31 cellular contexts compared by ENCODE assay signal in genomic region chr20:35650632-35651031, GRCh38. TPM values are rescaled to one million over a fixed set of nuclear protein-coding genes. Genes with fewer than 3 reads are reported as not detected.
A peak's percentile ranks its signal among the peaks of the same experiment; 100 is the strongest.
DNase-seq lines count a peak whose midpoint lies in the region; ATAC-seq, FAIRE-seq and TF ChIP-seq lines count a peak whose summit lies in the region.
"Had no signal": no experiment of that assay in that cellular context is flagged by ENCODE, and none has a peak within 500 bp of the region (broad histone marks: within the 10 kb centered on the region; RNA-seq: fewer than 3 reads in every experiment).

No MANE protein-coding gene starts in this region.

- no peak overlapping the region for H3K4me3 ChIP-seq in K562
- no peak overlapping the region for H3K4me3 ChIP-seq in psoas muscle
- H3K4me3 ChIP-seq: HAP-1, transverse colon had no signal

- H3K4me1 ChIP-seq in K562 (replicated peaks in 1 of 2; ENCODE audit: control insufficient read depth in 2 of 2, insufficient read depth in 2 of 2, low read length in 2 of 2) (no peaks in the 10 kb centered on the region; a peak in 1 of 5 replicates), psoas muscle (peaks cover 41% of the 10 kb centered on the region)
- H3K4me1 ChIP-seq: BE2C, Caco-2 had no signal

- no peak overlapping the region for H2AFZ ChIP-seq in K562 (ENCODE audit: low read depth, low read length)

- no peak overlapping the region for H3K9ac ChIP-seq in K562 (ENCODE audit: insufficient read depth in 1 of 2, low read depth in 2 of 2, low read length in 2 of 2)

- H3K27me3 ChIP-seq in K562 (ENCODE audit: control insufficient read depth in 2 of 2, insufficient read depth in 2 of 2, low read length in 2 of 2) (no peaks in the 10 kb centered on the region), psoas muscle (ENCODE audit: insufficient read depth in 3 of 3, low read length in 2 of 3) (no peaks in the 10 kb centered on the region)
- H3K27me3 ChIP-seq: BE2C, transverse colon had no signal

- H3K9me3 Mint-ChIP-seq in activated naive CD4-positive, alpha-beta T cell treated with anti-CD3 and anti-CD28 coated beads, Interleukin-2, amount 50 U/mL, for 24 hours: no peaks in the 10 kb centered on the region
- H3K9me3 Mint-ChIP-seq in activated naive CD4-positive, alpha-beta T cell treated with anti-CD3 and anti-CD28 coated beads for 36 hours: no peaks in the 10 kb centered on the region
- H3K9me3 Mint-ChIP-seq in T-helper 2 cell treated with Interferon-gamma antibody and Interleukin-4, amounts not matched to agents 5 μg/mL and 100 μg/mL, for 36 hours: no peaks in the 10 kb centered on the region
- H3K9me3 Mint-ChIP-seq: activated CD4-positive, alpha-beta T cell treated with anti-CD3 and anti-CD28 coated beads, Interleukin-2, amount 10 ng/mL, durations not matched to agents 7 days and 5 days; activated naive CD8-positive, alpha-beta T cell treated with anti-CD3 and anti-CD28 coated beads, Interleukin-2, amount 10 ng/mL, durations not matched to agents 7 days and 5 days; dendritic cell treated with granulocyte-macrophage colony-stimulating factor and Interleukin-4, amounts not matched to agents 40 ng/mL and 50 ng/mL, for 4 days; endodermal cell had no signal

- H3K36me3 Mint-ChIP-seq in activated naive CD4-positive, alpha-beta T cell treated with anti-CD3 and anti-CD28 coated beads, Interleukin-2, amount 50 U/mL, for 24 hours: peaks cover 18% of the 10 kb centered on the region
- peaks cover 15% of the 10 kb centered on the region for H3K36me3 Mint-ChIP-seq in activated naive CD4-positive, alpha-beta T cell treated with anti-CD3 and anti-CD28 coated beads for 36 hours (ENCODE audit: low read depth)
- H3K36me3 Mint-ChIP-seq in T-helper 2 cell treated with Interferon-gamma antibody and Interleukin-4, amounts not matched to agents 5 μg/mL and 100 μg/mL, for 36 hours (ENCODE audit: low read depth): peaks cover 31% of the 10 kb centered on the region

- POLR2A ChIA-PET in K562 (lab: Yijun Ruan, JAX): no interaction called here

- no peak for TF ChIP-seq RAD21 in K562 (CRISPR knock-in tag; conservative IDR thresholded peaks at IDR 0.05 in 1 of 2, IDR thresholded peaks at IDR 0.05 in 1 of 2)

- peaks cover 65% of the 10 kb centered on the region for H3K36me3 ChIP-seq in K562 (ENCODE audit: control insufficient read depth, insufficient read depth, low read length)
- peaks cover 4 to 38% of the 10 kb centered on the region in 2 donors for H3K36me3 ChIP-seq in psoas muscle (ENCODE audit: insufficient read depth in 1 of 2, low read depth in 1 of 2)

- no peaks in the 10 kb centered on the region for H3K27me3 Mint-ChIP-seq in activated naive CD4-positive, alpha-beta T cell treated with anti-CD3 and anti-CD28 coated beads, Interleukin-2, amount 50 U/mL, for 24 hours
- no peaks in the 10 kb centered on the region for H3K27me3 Mint-ChIP-seq in activated naive CD4-positive, alpha-beta T cell treated with anti-CD3 and anti-CD28 coated beads for 36 hours (ENCODE audit: low read depth)
- no peaks in the 10 kb centered on the region for H3K27me3 Mint-ChIP-seq in T-helper 2 cell treated with Interferon-gamma antibody and Interleukin-4, amounts not matched to agents 5 μg/mL and 100 μg/mL, for 36 hours (ENCODE audit: low read depth)
- H3K27me3 Mint-ChIP-seq: activated CD4-positive, alpha-beta T cell treated with anti-CD3 and anti-CD28 coated beads, Interleukin-2, amount 10 ng/mL, durations not matched to agents 7 days and 5 days; activated naive CD8-positive, alpha-beta T cell treated with anti-CD3 and anti-CD28 coated beads, Interleukin-2, amount 10 ng/mL, durations not matched to agents 7 days and 5 days; dendritic cell treated with granulocyte-macrophage colony-stimulating factor and Interleukin-4, amounts not matched to agents 40 ng/mL and 50 ng/mL, for 4 days had no signal

- TF ChIP-seq EP300 in K562 (IDR thresholded peaks at IDR 0.05; ENCODE audit: low read length): no peak

- peak overlapping the region; percentile 4 for H3K27ac Mint-ChIP-seq in activated naive CD4-positive, alpha-beta T cell treated with anti-CD3 and anti-CD28 coated beads, Interleukin-2, amount 50 U/mL, for 24 hours
- H3K27ac Mint-ChIP-seq in activated naive CD4-positive, alpha-beta T cell treated with anti-CD3 and anti-CD28 coated beads for 36 hours: no peak overlapping the region
- H3K27ac Mint-ChIP-seq in T-helper 2 cell treated with Interferon-gamma antibody and Interleukin-4, amounts not matched to agents 5 μg/mL and 100 μg/mL, for 36 hours: no peak overlapping the region
- H3K27ac Mint-ChIP-seq: activated CD4-positive, alpha-beta T cell treated with anti-CD3 and anti-CD28 coated beads, Interleukin-2, amount 10 ng/mL, durations not matched to agents 7 days and 5 days; activated naive CD8-positive, alpha-beta T cell treated with anti-CD3 and anti-CD28 coated beads, Interleukin-2, amount 10 ng/mL, durations not matched to agents 7 days and 5 days; dendritic cell treated with granulocyte-macrophage colony-stimulating factor and Interleukin-4, amounts not matched to agents 40 ng/mL and 50 ng/mL, for 4 days; endodermal cell had no signal

- intact Hi-C loops in activated naive CD4-positive, alpha-beta T cell treated with anti-CD3 and anti-CD28 coated beads for 36 hours (cut with micrococcal nuclease): no loop called here
- intact Hi-C loops in K562 (cut with micrococcal nuclease): no loop called here
- intact Hi-C loops in psoas muscle (cut with DNase I): loop anchor here in 1 of 2 donors (10.0 kb wide), 1 partner anchor 64 kb away; no protein-coding TSS in a partner anchor

- H3K9me1 ChIP-seq in K562 (ENCODE audit: control insufficient read depth, insufficient read depth, low read length): no peaks in the 10 kb centered on the region

- peaks cover 60% of the 10 kb centered on the region for H3K4me1 Mint-ChIP-seq in activated naive CD4-positive, alpha-beta T cell treated with anti-CD3 and anti-CD28 coated beads, Interleukin-2, amount 50 U/mL, for 24 hours
- H3K4me1 Mint-ChIP-seq in activated naive CD4-positive, alpha-beta T cell treated with anti-CD3 and anti-CD28 coated beads for 36 hours (ENCODE audit: low read depth): peaks cover 58% of the 10 kb centered on the region
- H3K4me1 Mint-ChIP-seq in T-helper 2 cell treated with Interferon-gamma antibody and Interleukin-4, amounts not matched to agents 5 μg/mL and 100 μg/mL, for 36 hours (ENCODE audit: low read depth): peaks cover 11% of the 10 kb centered on the region

- no peak overlapping the region for H3K4me3 Mint-ChIP-seq in activated naive CD4-positive, alpha-beta T cell treated with anti-CD3 and anti-CD28 coated beads, Interleukin-2, amount 50 U/mL, for 24 hours
- H3K4me3 Mint-ChIP-seq in activated naive CD4-positive, alpha-beta T cell treated with anti-CD3 and anti-CD28 coated beads for 36 hours: no peak overlapping the region
- H3K4me3 Mint-ChIP-seq in T-helper 2 cell treated with Interferon-gamma antibody and Interleukin-4, amounts not matched to agents 5 μg/mL and 100 μg/mL, for 36 hours: no peak overlapping the region
- H3K4me3 Mint-ChIP-seq: activated CD4-positive, alpha-beta T cell treated with anti-CD3 and anti-CD28 coated beads, Interleukin-2, amount 10 ng/mL, durations not matched to agents 7 days and 5 days; activated naive CD8-positive, alpha-beta T cell treated with anti-CD3 and anti-CD28 coated beads, Interleukin-2, amount 10 ng/mL, durations not matched to agents 7 days and 5 days; dendritic cell treated with granulocyte-macrophage colony-stimulating factor and Interleukin-4, amounts not matched to agents 40 ng/mL and 50 ng/mL, for 4 days; endodermal cell had no signal

- 40% methylated on average over 3 of the region's 3 CpGs for WGBS in K562 (ENCODE audit: insufficient coverage, low coverage, missing lambda C conversion rate)
- 80 to 84% (median 80%) methylated on average over 3 of the region's 3 CpGs for WGBS in psoas muscle, 3 donors

- in situ Hi-C loops in K562 (cut with MboI): no loop called here

- TF ChIP-seq CTCF in K562 (IDR thresholded peaks at IDR 0.05 in 2 of 3, conservative IDR thresholded peaks at IDR 0.05 in 1 of 3; ENCODE audit: insufficient read depth in 2 of 3, low read depth in 1 of 3, low read length in 3 of 3) (no peak), psoas muscle (IDR thresholded peaks at IDR 0.05) (no peak)

- peak; percentile 22 for TF ChIP-seq POLR2A in GM18505 (IDR thresholded peaks at IDR 0.05; ENCODE audit: borderline replicate concordance, extremely low read depth, insufficient read depth, insufficient read length)
- TF ChIP-seq POLR2A in K562 (conservative IDR thresholded peaks at IDR 0.05): no peak

- no peak overlapping the region for H3K4me2 ChIP-seq in K562 (ENCODE audit: insufficient read depth, low read length)

- H3K79me2 ChIP-seq in K562 (ENCODE audit: control insufficient read depth, insufficient read depth, low read length): peaks cover 88% of the 10 kb centered on the region

- CTCF ChIA-PET in activated naive CD4-positive, alpha-beta T cell treated with anti-CD3 and anti-CD28 coated beads for 36 hours (lab: Charles Lee): no interaction called here
- CTCF ChIA-PET in K562 (lab: Yijun Ruan, JAX; ENCODE audit: low intra/inter-chr PET ratio): no interaction called here

- H3K9me3 ChIP-seq in K562 (replicated peaks; ENCODE audit: control insufficient read depth, insufficient read depth, low read depth, low read length) (no peaks in the 10 kb centered on the region), psoas muscle (no peaks in the 10 kb centered on the region)
- H3K9me3 ChIP-seq: BE2C, Caco-2, HAP-1, transverse colon had no signal

- no TSS peak for BruUV-seq in K562 (replicated peaks; lab: Mats Ljungman, UMichigan)

- H4K20me1 ChIP-seq in K562 (replicated peaks; ENCODE audit: control insufficient read depth, insufficient read depth, low read length): peaks cover 18% of the 10 kb centered on the region; the same call in 1 of the 2 replicates

- no peak overlapping the region for H3K27ac ChIP-seq in K562 (ENCODE audit: extremely low read depth, low read depth, low read length)
- H3K27ac ChIP-seq in psoas muscle: peak overlapping the region; percentile 8

- ATAC-seq in GM18505 (IDR thresholded peaks at IDR 0.05; ENCODE audit: unreplicated experiment) (no peak), K562 (no peak), psoas muscle (peak in 2 of 4 donors; percentile 46 to 53)
- ATAC-seq: left lobe of liver, sciatic nerve had no signal

- no peak for DNase-seq in activated naive CD4-positive, alpha-beta T cell treated with anti-CD3 and anti-CD28 coated beads for 36 hours
- DNase-seq in K562 (ENCODE audit: extremely low read depth in 1 of 4, low spot score in 3 of 4) (no peak), psoas muscle (no peak), retina (no peak)
- DNase-seq in stimulated activated CD8-positive, alpha-beta memory T cell treated with anti-CD3 and anti-CD28 coated beads, Interleukin-4, amount 100 ng/mL, for 48 hours: no peak
- DNase-seq in T-helper 2 cell treated with Interferon-gamma antibody and Interleukin-4, amounts not matched to agents 5 μg/mL and 100 μg/mL, for 36 hours (ENCODE audit: low spot score): no peak
- DNase-seq: ACHN; activated CD4-positive, alpha-beta T cell treated with anti-CD3 and anti-CD28 coated beads, Interleukin-2, amount 10 ng/mL, durations not matched to agents 7 days and 5 days; activated CD8-positive, alpha-beta memory T cell treated with anti-CD3 and anti-CD28 coated beads, Interleukin-2, amount 50 U/mL, for 48 hours; activated naive CD8-positive, alpha-beta T cell treated with anti-CD3 and anti-CD28 coated beads, Interleukin-2, amount 10 ng/mL, durations not matched to agents 7 days and 5 days; BE2C; Caco-2; central memory CD4-positive, alpha-beta T cell; endodermal cell; glutamatergic neuron; IMR-90; mesenchymal stem cell; MV-4-11; NCI-H1436; NCI-H2081; NCI-H226; NCI-H748 treated with DMSO at 0.1 percent for 48 hours; SHP77 treated with DMSO at 0.1 percent for 48 hours; stimulated activated CD4-positive, alpha-beta T cell treated with anti-CD3 and anti-CD28 coated beads, Interleukin-4, amount 100 ng/mL, for 1 hour; transverse colon had no signal

- no peak for FAIRE-seq in K562 (lab: Jason Lieb, UNC)

RNA-seq across cellular contexts. Expression of gene CPNE1, which starts 14.1 kb away (rescaled TPM):
- 100 to 1,000 TPM; 261 to 281 TPM for total RNA-seq in activated naive CD4-positive, alpha-beta T cell treated with anti-CD3 and anti-CD28 coated beads for 36 hours
- 182 and 323 TPM in 2 replicates for total RNA-seq in K562 (2011; cell fraction: chromatin; rRNA removed; ENCODE audit: low replicate concordance)
- 205 and 207 TPM in 2 replicates for total RNA-seq in K562 (2011; cell fraction: nucleolus; rRNA removed)
- total RNA-seq in K562 (2011; cell fraction: nucleoplasm; rRNA removed): 200 and 207 TPM in 2 replicates
- total RNA-seq in K562 (2014; rRNA removed): 54.4 and 83.8 TPM in 2 replicates
- 39.7 and 42.2 TPM in 2 replicates for total RNA-seq in K562 (2014; rRNA removed; fragmentation: Illumina TruSeq; extraction: Trizol)
- 41.9 and 42.1 TPM in 2 replicates for total RNA-seq in K562 (2015; rRNA removed; fragmentation: Illumina TruSeq; extraction: Trizol)
- 102 and 105 TPM in 2 replicates for total RNA-seq in K562 (2021)
- 72.9 and 80.0 TPM in 2 replicates for polyA plus RNA-seq in K562 (2011; rRNA removed)
- 124 and 164 TPM in 2 replicates for polyA plus RNA-seq in K562 (2011; cell fraction: cytosol; rRNA removed)
- 322 and 336 TPM in 2 replicates for polyA plus RNA-seq in K562 (2011; cell fraction: nucleus; rRNA removed)
- polyA plus RNA-seq in K562 (2012): 98.9 and 128 TPM in 2 replicates
- polyA plus RNA-seq in K562 (2014; fragmentation: Illumina TruSeq; extraction: Trizol): 68.6 and 69.8 TPM in 2 replicates
- 10 to 100 TPM; 45.5 to 56.0 TPM for polyA plus RNA-seq in K562 (2014; fragmentation: Nextera tagmentation; extraction: Ambion mirVana)
- 56.0 and 65.2 TPM in 2 replicates for polyA plus RNA-seq in K562 (2014; rRNA removed)
- polyA minus RNA-seq in K562 (2011; rRNA and poly(A)+ RNA removed): 46.6 and 66.8 TPM in 2 replicates
- 46.7 and 82.3 TPM in 2 replicates for polyA minus RNA-seq in K562 (2011; cell fraction: cytosol; rRNA and poly(A)+ RNA removed)
- 66.4 and 92.3 TPM in 2 replicates for polyA minus RNA-seq in K562 (2011; cell fraction: nucleus; rRNA and poly(A)+ RNA removed)
- total RNA-seq in psoas muscle: 10 to 100 TPM; 55.9 to 75.4 (median 67.1) TPM
- 10 to 100 TPM; 59.5 to 62.1 (median 61.6) TPM for polyA plus RNA-seq in psoas muscle

RNA-seq across cellular contexts. Expression of gene RBM12, which starts 14.1 kb away (rescaled TPM):
- total RNA-seq in activated naive CD4-positive, alpha-beta T cell treated with anti-CD3 and anti-CD28 coated beads for 36 hours: 100 to 1,000 TPM; 106 to 110 TPM
- 81.9 and 147 TPM in 2 replicates for total RNA-seq in K562 (2011; cell fraction: chromatin; rRNA removed; ENCODE audit: low replicate concordance)
- total RNA-seq in K562 (2011; cell fraction: nucleolus; rRNA removed): 22.5 and 28.8 TPM in 2 replicates
- total RNA-seq in K562 (2011; cell fraction: nucleoplasm; rRNA removed): 55.1 and 69.2 TPM in 2 replicates
- 33.9 and 40.8 TPM in 2 replicates for total RNA-seq in K562 (2014; rRNA removed)
- total RNA-seq in K562 (2014; rRNA removed; fragmentation: Illumina TruSeq; extraction: Trizol): 73.3 and 78.7 TPM in 2 replicates
- 76.5 and 76.8 TPM in 2 replicates for total RNA-seq in K562 (2015; rRNA removed; fragmentation: Illumina TruSeq; extraction: Trizol)
- 120 TPM in 2 replicates for total RNA-seq in K562 (2021)
- polyA plus RNA-seq in K562 (2011; rRNA removed): 123 and 144 TPM in 2 replicates
- polyA plus RNA-seq in K562 (2011; cell fraction: cytosol; rRNA removed): 165 and 176 TPM in 2 replicates
- 127 and 133 TPM in 2 replicates for polyA plus RNA-seq in K562 (2011; cell fraction: nucleus; rRNA removed)
- polyA plus RNA-seq in K562 (2012): 53.2 and 59.8 TPM in 2 replicates
- polyA plus RNA-seq in K562 (2014; fragmentation: Illumina TruSeq; extraction: Trizol): 133 and 162 TPM in 2 replicates
- polyA plus RNA-seq in K562 (2014; fragmentation: Nextera tagmentation; extraction: Ambion mirVana): 1 to 10 TPM; 5.0 to 10.0 TPM
- polyA plus RNA-seq in K562 (2014; rRNA removed): 49.1 and 57.9 TPM in 2 replicates
- polyA minus RNA-seq in K562 (2011; rRNA and poly(A)+ RNA removed): 309 and 312 TPM in 2 replicates
- polyA minus RNA-seq in K562 (2011; cell fraction: cytosol; rRNA and poly(A)+ RNA removed): 61.7 and 71.5 TPM in 2 replicates
- polyA minus RNA-seq in K562 (2011; cell fraction: nucleus; rRNA and poly(A)+ RNA removed): 23.6 and 40.4 TPM in 2 replicates
- 10 to 100 TPM; 20.8 to 61.5 (median 45.5) TPM for total RNA-seq in psoas muscle
- polyA plus RNA-seq in psoas muscle: 10 to 100 TPM in 1 of 3 donors, 1 to 10 TPM in 2; 5.3 to 22.5 (median 8.8) TPM

RNA-seq across cellular contexts. Expression of gene SPAG4, which starts 35.0 kb away (rescaled TPM):
- total RNA-seq in activated naive CD4-positive, alpha-beta T cell treated with anti-CD3 and anti-CD28 coated beads for 36 hours: 1 to 10 TPM; 2.9 to 3.6 TPM
- total RNA-seq in K562 (2011; cell fraction: chromatin; rRNA removed; ENCODE audit: low replicate concordance): 15.2 and 38.2 TPM in 2 replicates
- 39.1 and 46.2 TPM in 2 replicates for total RNA-seq in K562 (2011; cell fraction: nucleolus; rRNA removed)
- total RNA-seq in K562 (2011; cell fraction: nucleoplasm; rRNA removed): 21.6 and 29.9 TPM in 2 replicates
- 5.3 and 6.4 TPM in 2 replicates for total RNA-seq in K562 (2014; rRNA removed)
- 2.0 and 2.8 TPM in 2 replicates for total RNA-seq in K562 (2014; rRNA removed; fragmentation: Illumina TruSeq; extraction: Trizol)
- total RNA-seq in K562 (2015; rRNA removed; fragmentation: Illumina TruSeq; extraction: Trizol): 1.5 and 3.4 TPM in 2 replicates
- total RNA-seq in K562 (2021): 7.2 and 9.6 TPM in 2 replicates
- polyA plus RNA-seq in K562 (2011; rRNA removed): 11.4 and 12.2 TPM in 2 replicates
- 16.4 and 27.9 TPM in 2 replicates for polyA plus RNA-seq in K562 (2011; cell fraction: cytosol; rRNA removed)
- polyA plus RNA-seq in K562 (2011; cell fraction: nucleus; rRNA removed): 79.8 and 97.3 TPM in 2 replicates
- polyA plus RNA-seq in K562 (2012): 9.4 and 16.3 TPM in 2 replicates
- 3.0 and 3.6 TPM in 2 replicates for polyA plus RNA-seq in K562 (2014; fragmentation: Illumina TruSeq; extraction: Trizol)
- polyA plus RNA-seq in K562 (2014; fragmentation: Nextera tagmentation; extraction: Ambion mirVana): 1 to 10 TPM; 1.6 to 4.6 TPM
- polyA plus RNA-seq in K562 (2014; rRNA removed): 6.8 and 8.4 TPM in 2 replicates
- 1.6 and 3.6 TPM in 2 replicates for polyA minus RNA-seq in K562 (2011; rRNA and poly(A)+ RNA removed)
- 4.5 and 7.3 TPM in 2 replicates for polyA minus RNA-seq in K562 (2011; cell fraction: cytosol; rRNA and poly(A)+ RNA removed)
- 11.2 and 12.4 TPM in 2 replicates for polyA minus RNA-seq in K562 (2011; cell fraction: nucleus; rRNA and poly(A)+ RNA removed)
- total RNA-seq in psoas muscle: 1 to 10 TPM; 1.1 to 2.1 (median 1.4) TPM
- 1 to 10 TPM in 1 of 3 donors, under 1 TPM in 2; 0.49 to 1.1 (median 0.61) TPM for polyA plus RNA-seq in psoas muscle

RNA-seq across cellular contexts. Expression of gene NFS1, which starts 48.5 kb away (rescaled TPM):
- total RNA-seq in activated naive CD4-positive, alpha-beta T cell treated with anti-CD3 and anti-CD28 coated beads for 36 hours: 10 to 100 TPM; 33.6 to 38.1 TPM
- 52.4 and 75.5 TPM in 2 replicates for total RNA-seq in K562 (2011; cell fraction: chromatin; rRNA removed; ENCODE audit: low replicate concordance)
- 59.4 and 63.0 TPM in 2 replicates for total RNA-seq in K562 (2011; cell fraction: nucleolus; rRNA removed)
- 55.7 and 62.0 TPM in 2 replicates for total RNA-seq in K562 (2011; cell fraction: nucleoplasm; rRNA removed)
- 45.0 and 59.4 TPM in 2 replicates for total RNA-seq in K562 (2014; rRNA removed)
- total RNA-seq in K562 (2014; rRNA removed; fragmentation: Illumina TruSeq; extraction: Trizol): 41.0 and 41.8 TPM in 2 replicates
- total RNA-seq in K562 (2015; rRNA removed; fragmentation: Illumina TruSeq; extraction: Trizol): 34.1 and 34.7 TPM in 2 replicates
- 47.1 and 52.5 TPM in 2 replicates for total RNA-seq in K562 (2021)
- polyA plus RNA-seq in K562 (2011; rRNA removed): 72.2 and 76.3 TPM in 2 replicates
- polyA plus RNA-seq in K562 (2011; cell fraction: cytosol; rRNA removed): 84.5 and 124 TPM in 2 replicates
- polyA plus RNA-seq in K562 (2011; cell fraction: nucleus; rRNA removed): 63.6 and 64.2 TPM in 2 replicates
- polyA plus RNA-seq in K562 (2012): 27.4 and 33.4 TPM in 2 replicates
- 48.0 and 51.9 TPM in 2 replicates for polyA plus RNA-seq in K562 (2014; fragmentation: Illumina TruSeq; extraction: Trizol)
- polyA plus RNA-seq in K562 (2014; fragmentation: Nextera tagmentation; extraction: Ambion mirVana): 10 to 100 TPM; 11.5 to 13.9 TPM
- 84.8 and 94.6 TPM in 2 replicates for polyA plus RNA-seq in K562 (2014; rRNA removed)
- polyA minus RNA-seq in K562 (2011; rRNA and poly(A)+ RNA removed): 45.8 and 53.4 TPM in 2 replicates
- 19.5 and 21.2 TPM in 2 replicates for polyA minus RNA-seq in K562 (2011; cell fraction: cytosol; rRNA and poly(A)+ RNA removed)
- polyA minus RNA-seq in K562 (2011; cell fraction: nucleus; rRNA and poly(A)+ RNA removed): 21.2 and 21.4 TPM in 2 replicates
- 10 to 100 TPM; 23.6 to 45.0 (median 40.3) TPM for total RNA-seq in psoas muscle
- polyA plus RNA-seq in psoas muscle: 10 to 100 TPM; 19.8 to 35.2 (median 26.1) TPM

RNA-seq across cellular contexts. Expression of gene ROMO1, which starts 48.6 kb away (rescaled TPM):
- total RNA-seq in activated naive CD4-positive, alpha-beta T cell treated with anti-CD3 and anti-CD28 coated beads for 36 hours: 100 to 1,000 TPM; 120 to 134 TPM
- 8.1 and 30.8 TPM in 2 replicates for total RNA-seq in K562 (2011; cell fraction: chromatin; rRNA removed; ENCODE audit: low replicate concordance)
- 77.2 and 84.6 TPM in 2 replicates for total RNA-seq in K562 (2011; cell fraction: nucleolus; rRNA removed)
- 53.4 and 57.0 TPM in 2 replicates for total RNA-seq in K562 (2011; cell fraction: nucleoplasm; rRNA removed)
- total RNA-seq in K562 (2014; rRNA removed) (422 and 571 TPM in 2 replicates), K562 (2014; rRNA removed; fragmentation: Illumina TruSeq; extraction: Trizol) (46.5 and 50.1 TPM in 2 replicates), K562 (2015; rRNA removed; fragmentation: Illumina TruSeq; extraction: Trizol) (137 and 139 TPM in 2 replicates), K562 (2021) (217 and 226 TPM in 2 replicates), psoas muscle (100 to 1,000 TPM; 133 to 172 (median 143) TPM)
- polyA plus RNA-seq in K562 (2011; rRNA removed) (179 and 193 TPM in 2 replicates), K562 (2014; fragmentation: Illumina TruSeq; extraction: Trizol) (31.8 and 117 TPM in 2 replicates), K562 (2014; fragmentation: Nextera tagmentation; extraction: Ambion mirVana) (100 to 1,000 TPM; 635 to 741 TPM), K562 (2014; rRNA removed) (433 and 559 TPM in 2 replicates), psoas muscle (100 to 1,000 TPM; 253 to 379 (median 323) TPM)
- 657 and 854 TPM in 2 replicates for polyA plus RNA-seq in K562 (2011; cell fraction: cytosol; rRNA removed)
- 234 and 309 TPM in 2 replicates for polyA plus RNA-seq in K562 (2011; cell fraction: nucleus; rRNA removed)
- 288 and 480 TPM in 2 replicates for polyA plus RNA-seq in K562 (2012)
- 18.5 and 28.9 TPM in 2 replicates for polyA minus RNA-seq in K562 (2011; rRNA and poly(A)+ RNA removed)
- 43.7 and 68.4 TPM in 2 replicates for polyA minus RNA-seq in K562 (2011; cell fraction: cytosol; rRNA and poly(A)+ RNA removed)
- 21.0 and 24.8 TPM in 2 replicates for polyA minus RNA-seq in K562 (2011; cell fraction: nucleus; rRNA and poly(A)+ RNA removed)
